15 cellular contexts compared by ENCODE assay signal in genomic region chr3:150357923-150358322, GRCh38. TPM values are rescaled to one million over a fixed set of nuclear protein-coding genes. Genes with fewer than 3 reads are reported as not detected.
DNase-seq lines count a peak whose midpoint lies in the region; ATAC-seq, FAIRE-seq and TF ChIP-seq lines count a peak whose summit lies in the region.
"Had no signal": no experiment of that assay in that cellular context is flagged by ENCODE, and none has a peak within 500 bp of the region (broad histone marks: within the 10 kb centered on the region; RNA-seq: fewer than 3 reads in every experiment).

No MANE protein-coding gene starts in this region.

- H3K9me2 ChIP-seq in hepatocyte (replicated peaks; ENCODE audit: insufficient read depth): no peaks in the 10 kb centered on the region

- H3K9me3 ChIP-seq in astrocyte (ENCODE audit: insufficient read depth, low read depth, low read length): no peaks in the 10 kb centered on the region
- H3K9me3 ChIP-seq in trophoblast cell (ENCODE audit: insufficient read depth, low read depth, low read length): no peaks in the 10 kb centered on the region
- no peaks in the 10 kb centered on the region for H3K9me3 ChIP-seq in MG63
- H3K9me3 ChIP-seq in hepatocyte (ENCODE audit: low read depth): no peaks in the 10 kb centered on the region
- no peaks in the 10 kb centered on the region for H3K9me3 ChIP-seq in aorta (ENCODE audit: control insufficient read depth, low read length)
- H3K9me3 ChIP-seq: BLaER1 treated with 17β-estradiol and CSF1 and Interleukin-3, amounts not matched to agents 10 nM and 100 nM had no signal

- H2BK5ac ChIP-seq in trophoblast cell (ENCODE audit: low read depth, low read length, poor library complexity): no peak overlapping the region

- H3K4me3 Mint-ChIP-seq in astrocyte (ENCODE audit: unreplicated experiment): no peak overlapping the region
- H3K4me3 Mint-ChIP-seq: CD4-positive, CD25-positive, alpha-beta regulatory T cell; GM23338 had no signal

- H3K9ac ChIP-seq in astrocyte (ENCODE audit: low read length) (no peak overlapping the region), trophoblast cell (ENCODE audit: low read length) (no peak overlapping the region)
- H3K9ac ChIP-seq: BLaER1 treated with 17β-estradiol and CSF1 and Interleukin-3, amounts not matched to agents 10 nM and 100 nM had no signal

- H3K18ac ChIP-seq in trophoblast cell (ENCODE audit: low read length): no peak overlapping the region

- H4K91ac ChIP-seq in trophoblast cell (ENCODE audit: low read depth, low read length): no peak overlapping the region

- peaks cover 3% of the 10 kb centered on the region for H3K9me3 Mint-ChIP-seq in astrocyte (ENCODE audit: unreplicated experiment)
- H3K9me3 Mint-ChIP-seq: CD4-positive, CD25-positive, alpha-beta regulatory T cell; GM23338 had no signal

- intact Hi-C loops in aorta (cut with DNase I): no loop called here

- no peaks in the 10 kb centered on the region for H3K27me3 Mint-ChIP-seq in astrocyte (ENCODE audit: low read depth, unreplicated experiment)
- H3K27me3 Mint-ChIP-seq: CD4-positive, CD25-positive, alpha-beta regulatory T cell had no signal

- no peaks in the 10 kb centered on the region for H3K79me1 ChIP-seq in trophoblast cell (ENCODE audit: low read length)

- H3K36me3 Mint-ChIP-seq in astrocyte (ENCODE audit: low read depth, unreplicated experiment): no peaks in the 10 kb centered on the region
- H3K36me3 Mint-ChIP-seq: CD4-positive, CD25-positive, alpha-beta regulatory T cell had no signal

- H3K27me3 ChIP-seq in astrocyte (ENCODE audit: insufficient read depth, low read length): no peaks in the 10 kb centered on the region
- H3K27me3 ChIP-seq in trophoblast cell (ENCODE audit: insufficient read depth, low read length): no peaks in the 10 kb centered on the region
- no peaks in the 10 kb centered on the region for H3K27me3 ChIP-seq in MG63
- H3K27me3 ChIP-seq in hepatocyte: no peaks in the 10 kb centered on the region
- no peaks in the 10 kb centered on the region for H3K27me3 ChIP-seq in aorta (ENCODE audit: control insufficient read depth in 1 of 2, insufficient read depth in 2 of 2, low read length in 1 of 2)
- H3K27me3 ChIP-seq: BLaER1 treated with 17β-estradiol and CSF1 and Interleukin-3, amounts not matched to agents 10 nM and 100 nM had no signal

- H3K27ac ChIP-seq in astrocyte (ENCODE audit: low read depth, low read length): no peak overlapping the region
- H3K27ac ChIP-seq in trophoblast cell (ENCODE audit: low read depth, low read length): no peak overlapping the region
- H3K27ac ChIP-seq in hepatocyte: no peak overlapping the region
- H3K27ac ChIP-seq in aorta (ENCODE audit: low read depth in 1 of 2, low read length in 2 of 2): no peak overlapping the region
- H3K27ac ChIP-seq: BLaER1 treated with 17β-estradiol and CSF1 and Interleukin-3, amounts not matched to agents 10 nM and 100 nM had no signal

- H3K4me1 ChIP-seq in astrocyte (ENCODE audit: insufficient read depth, low read length) (peaks cover 2% of the 10 kb centered on the region), trophoblast cell (ENCODE audit: control insufficient read depth in 1 of 2, insufficient read depth in 2 of 2, low read length in 2 of 2) (peaks cover 0 to 4% of the 10 kb centered on the region in 2 experiments), hepatocyte (ENCODE audit: insufficient read depth) (no peaks in the 10 kb centered on the region), aorta (ENCODE audit: control insufficient read depth in 1 of 2, insufficient read depth in 2 of 2, low read length in 2 of 2) (no peaks in the 10 kb centered on the region)
- H3K4me1 ChIP-seq: BLaER1 treated with 17β-estradiol and CSF1 and Interleukin-3, amounts not matched to agents 10 nM and 100 nM had no signal

- H3K4me1 Mint-ChIP-seq in astrocyte (ENCODE audit: low read depth, unreplicated experiment): peaks cover 24% of the 10 kb centered on the region
- H3K4me1 Mint-ChIP-seq: CD4-positive, CD25-positive, alpha-beta regulatory T cell had no signal

- H2AK5ac ChIP-seq in trophoblast cell (ENCODE audit: low read length): no peak overlapping the region

- no peak for TF ChIP-seq CTCF in astrocyte (IDR thresholded peaks at IDR 0.05; ENCODE audit: insufficient read depth, low read depth, low read length)
- TF ChIP-seq CTCF in hepatocyte (IDR thresholded peaks at IDR 0.05; ENCODE audit: poor library complexity): no peak

- H3K23ac ChIP-seq in trophoblast cell (ENCODE audit: low read length): no peak overlapping the region

- WGBS in trophoblast cell (ENCODE audit: extremely low coverage, insufficient coverage, insufficient read length): no CpG with 5 or more reads among the region's 6 CpGs
- WGBS in hepatocyte (ENCODE audit: low lambda C conversion rate, missing lambda C conversion rate): 81% methylated on average over 6 of the region's 6 CpGs
- WGBS in aorta, 2 donors: 87 to 88% methylated on average over 6 of the region's 6 CpGs

- H3K36me3 ChIP-seq in astrocyte (ENCODE audit: insufficient read depth, low read length) (no peaks in the 10 kb centered on the region), trophoblast cell (ENCODE audit: control insufficient read depth in 1 of 2, insufficient read depth in 2 of 2, low read length in 2 of 2) (no peaks in the 10 kb centered on the region), MG63 (no peaks in the 10 kb centered on the region), hepatocyte (replicated peaks; ENCODE audit: insufficient read depth, low read depth) (no peaks in the 10 kb centered on the region), aorta (ENCODE audit: control insufficient read depth in 1 of 2, insufficient read depth in 2 of 2, low read length in 1 of 2) (no peaks in the 10 kb centered on the region)
- H3K36me3 ChIP-seq: BLaER1 treated with 17β-estradiol and CSF1 and Interleukin-3, amounts not matched to agents 10 nM and 100 nM had no signal

- DNase-seq in NCI-H526 treated with DMSO at 0.1 percent for 48 hours (lab: John Stamatoyannopoulos, UW) (peak; percentile 13), astrocyte (ENCODE audit: low read depth) (no peak), islet precursor cell (peak; percentile 39), trophoblast cell (no peak), MG63 (no peak), hepatocyte (ENCODE audit: low spot score) (no peak), aorta (no peak)
- DNase-seq: ACHN; Calu3; CD4-positive, CD25-positive, alpha-beta regulatory T cell; DMS 273 treated with DMSO at 0.1 percent for 48 hours; H7 had no signal

- ATAC-seq in HG03439 (IDR thresholded peaks at IDR 0.05; ENCODE audit: unreplicated experiment) (no peak), aorta (ENCODE audit: low FRiP score) (no peak)
- ATAC-seq: GM23338 had no signal

- FAIRE-seq in astrocyte (lab: Jason Lieb, UNC): no peak

- no peaks in the 10 kb centered on the region for H3K79me2 ChIP-seq in astrocyte (ENCODE audit: insufficient read depth, low read length)
- H3K79me2 ChIP-seq in trophoblast cell (ENCODE audit: control insufficient read depth, insufficient read depth, low read length, poor library complexity): no peaks in the 10 kb centered on the region
- no peaks in the 10 kb centered on the region for H3K79me2 ChIP-seq in hepatocyte

- H4K12ac ChIP-seq in trophoblast cell (ENCODE audit: low read depth, low read length): no peak overlapping the region

- H3K4ac ChIP-seq in trophoblast cell (ENCODE audit: low read depth, low read length): no peak overlapping the region

- no peaks in the 10 kb centered on the region for H4K20me1 ChIP-seq in astrocyte (ENCODE audit: insufficient read depth, low read length)
- no peaks in the 10 kb centered on the region for H4K20me1 ChIP-seq in hepatocyte (ENCODE audit: insufficient read depth, poor library complexity, severe bottlenecking)
- H4K20me1 ChIP-seq: BLaER1 treated with 17β-estradiol and CSF1 and Interleukin-3, amounts not matched to agents 10 nM and 100 nM had no signal

- H2BK12ac ChIP-seq in trophoblast cell (ENCODE audit: low read length): no peak overlapping the region

- H3K27ac Mint-ChIP-seq in astrocyte (ENCODE audit: unreplicated experiment): peak overlapping the region; percentile 75
- H3K27ac Mint-ChIP-seq: CD4-positive, CD25-positive, alpha-beta regulatory T cell; GM23338 had no signal

- H2BK120ac ChIP-seq in trophoblast cell (ENCODE audit: insufficient read depth, low read length, poor library complexity): no peak overlapping the region

- H3K4me3 ChIP-seq in astrocyte (ENCODE audit: insufficient read depth, low read depth, low read length): no peak overlapping the region
- no peak overlapping the region for H3K4me3 ChIP-seq in trophoblast cell (ENCODE audit: low read depth, low read length)
- H3K4me3 ChIP-seq in MG63: no peak overlapping the region
- H3K4me3 ChIP-seq in hepatocyte: no peak overlapping the region
- H3K4me3 ChIP-seq in aorta (ENCODE audit: low read length in 2 of 2): no peak overlapping the region
- H3K4me3 ChIP-seq: BLaER1 treated with 17β-estradiol and CSF1 and Interleukin-3, amounts not matched to agents 10 nM and 100 nM; GM23338 had no signal

- H3K4me2 ChIP-seq in astrocyte (ENCODE audit: low read length) (no peak overlapping the region), trophoblast cell (ENCODE audit: low read length) (no peak overlapping the region), hepatocyte (no peak overlapping the region)
- H3K4me2 ChIP-seq: BLaER1 treated with 17β-estradiol and CSF1 and Interleukin-3, amounts not matched to agents 10 nM and 100 nM; GM23338 had no signal

- H2AFZ ChIP-seq in astrocyte (ENCODE audit: low read depth, low read length) (no peak overlapping the region), trophoblast cell (ENCODE audit: insufficient read depth, low read length, poor library complexity) (no peak overlapping the region), hepatocyte (no peak overlapping the region)
- H2AFZ ChIP-seq: GM23338 had no signal

- H3K14ac ChIP-seq in trophoblast cell (ENCODE audit: low read length): no peak overlapping the region

- peak overlapping the region; percentile 19 for H4K8ac ChIP-seq in trophoblast cell (ENCODE audit: low read depth, low read length)

RNA-seq across cellular contexts. Expression of gene TSC22D2, which starts 50.2 kb away (rescaled TPM):
- total RNA-seq in astrocyte (99.4 and 116 TPM in 2 replicates), hepatocyte (25.0 and 34.9 TPM in 2 replicates), aorta (10 to 100 TPM; 43.9 to 64.7 TPM)
- 64.7 and 65.3 TPM in 2 replicates for polyA plus RNA-seq in trophoblast cell (2013)
- 6.3 and 10.3 TPM in 2 replicates for total RNA-seq in MG63 (2014; rRNA removed; shearing (Covaris generic); ENCODE audit: low replicate concordance)
- polyA plus RNA-seq in hepatocyte (36.9 and 38.8 TPM in 2 replicates), aorta (10 to 100 TPM; 10.6 to 11.5 TPM)

Comparison
In these comparisons a context has a peak if more than half of its experiments do, and no peak if none do; other contexts are left out.
1. DNase-seq: peak in NCI-H526 treated with DMSO at 0.1 percent for 48 hours (single experiment) and islet precursor cell (single experiment); none in astrocyte (single experiment), trophoblast cell (0 of 2), MG63 (single experiment), hepatocyte (single experiment) and aorta (0 of 2).